Comparison of ENCODE assay signal across 33 cellular contexts in genomic region chr1:107767156-107767582, GRCh38.
A peak's percentile ranks its signal among the peaks of the same experiment; 100 is the strongest.
DNase-seq lines count a peak whose midpoint lies in the region; ATAC-seq and TF ChIP-seq lines count a peak whose summit lies in the region.
"Had no signal": no experiment of that assay in that cellular context is flagged by ENCODE, and none has a peak within 500 bp of the region (broad histone marks: within the 10 kb centered on the region; RNA-seq: fewer than 3 reads in every experiment).

No MANE protein-coding gene starts in this region.

- DNase-seq in astrocyte of the hippocampus (ENCODE audit: low read depth, low spot score) = peak; percentile 19
- no peak for DNase-seq in left ventricle myocardium superior
- DNase-seq in activated CD8-positive, alpha-beta memory T cell treated with anti-CD3 and anti-CD28 coated beads, Interleukin-2, amount 50 U/mL, for 4 hours = no peak
- DNase-seq in AG20443 (ENCODE audit: low spot score) = no peak
- no peak for DNase-seq in CD1c-positive myeloid dendritic cell (ENCODE audit: extremely low spot score)
- DNase-seq: ACHN; activated B cell treated with CpG ODN at 0.5 μM for 24 hours; activated CD8-positive, alpha-beta memory T cell treated with anti-CD3 and anti-CD28 coated beads, Interleukin-2, amount 10 ng/mL, durations not matched to agents 7 days and 5 days; activated naive CD4-positive, alpha-beta T cell treated with Interleukin-2 at 50 U/mL for 16 hours; activated T-cell treated with anti-CD3 and anti-CD28 coated beads, Interleukin-2, amount 50 U/mL, for 72 hours; brain microvascular endothelial cell; colonic mucosa; COR-L47; DND-41; esophagus squamous epithelium; gastrocnemius medialis; hippocampal formation; left lung; midbrain; naive thymus-derived CD8-positive, alpha-beta T cell; NCI-H1436 treated with DMSO at 0.1 percent for 48 hours; NCI-H526 treated with DMSO at 0.1 percent for 48 hours; SJCRH30; stimulated activated CD4-positive, alpha-beta T cell treated with anti-CD3 and anti-CD28 coated beads, Interleukin-2, amount 100 ng/mL, for 24 hours; T-cell; transverse colon had no signal

- POLR2A ChIA-PET in HEK293 (lab: Yijun Ruan, JAX) = no interaction called here

- peaks cover 17% of the 10 kb centered on the region for H3K4me1 ChIP-seq in HEK293 (ENCODE audit: control insufficient read depth, insufficient read depth, low read length)
- H3K4me1 ChIP-seq: BLaER1, colonic mucosa, esophagus squamous epithelium, gastrocnemius medialis, left lung, SJCRH30, transverse colon had no signal

- peak; percentile 75 for ATAC-seq in left ventricle myocardium superior
- ATAC-seq in HG03457 (IDR thresholded peaks at IDR 0.05; ENCODE audit: unreplicated experiment) = no peak
- ATAC-seq: activated CD8-positive, alpha-beta memory T cell treated with anti-CD3 and anti-CD28 coated beads, Interleukin-2, amount 10 ng/mL, durations not matched to agents 7 days and 5 days; activated T-cell treated with anti-CD3 and anti-CD28 coated beads, Interleukin-2, amount 50 U/mL, for 72 hours; HCT116; left lung; naive thymus-derived CD8-positive, alpha-beta T cell; T-cell had no signal

- no peak for TF ChIP-seq CTCF in 22Rv1 (IDR thresholded peaks at IDR 0.05)
- no peak for TF ChIP-seq CTCF in HEK293 (tag by site-specific recombination; IDR thresholded peaks at IDR 0.05)

- CTCF ChIA-PET in HEK293 (lab: Yijun Ruan, JAX) = interaction anchor here (1.0 to 2.7 kb wide), 3 partner anchors 15 to 358 kb away, joined by 3 to 8 read pairs (median 3); no protein-coding TSS in a partner anchor

- no peaks in the 10 kb centered on the region for H3K36me3 ChIP-seq in HEK293 (ENCODE audit: control insufficient read depth in 2 of 2, insufficient read depth in 1 of 2, low read length in 2 of 2)
- H3K36me3 ChIP-seq: brain microvascular endothelial cell, colonic mucosa, esophagus squamous epithelium, gastrocnemius medialis, transverse colon had no signal

- H3K4me3 ChIP-seq in HEK293 (ENCODE audit: low read depth, low read length) = no peak overlapping the region
- H3K4me3 ChIP-seq: BLaER1, colonic mucosa, esophagus squamous epithelium, gastrocnemius medialis, left lung, SJCRH30, smooth muscle cell, transverse colon had no signal

- intact Hi-C loops in left ventricle myocardium superior (cut with micrococcal nuclease) = no loop called here

- no peaks in the 10 kb centered on the region for H3K9me3 ChIP-seq in HEK293 (ENCODE audit: control insufficient read depth, insufficient read depth, low read depth, low read length)
- H3K9me3 ChIP-seq: BLaER1, colonic mucosa, esophagus squamous epithelium, gastrocnemius medialis, left lung, SJCRH30, transverse colon had no signal

- H3K27ac ChIP-seq in 22Rv1 (peak overlapping the region; percentile 50), HEK293 (ENCODE audit: extremely low read depth, low read depth, low read length) (no peak overlapping the region)
- H3K27ac ChIP-seq: BLaER1, brain microvascular endothelial cell, colonic mucosa, esophagus squamous epithelium, gastrocnemius medialis, HL-60, left lung, SJCRH30, transverse colon had no signal

TF ChIP-seq in HEK293, 187 proteins besides CTCF, POLR2A, EP300 and RAD21 (continues in another document):
- TF ChIP-seq ZNF623 (tag by site-specific recombination; IDR thresholded peaks at IDR 0.05) (no peak), ZBTB8A (tag by site-specific recombination; IDR thresholded peaks at IDR 0.05) (no peak), ZNF791 (tag by site-specific recombination; IDR thresholded peaks at IDR 0.05) (no peak), ZNF837 (tag by site-specific recombination; IDR thresholded peaks at IDR 0.05) (no peak), ZNF548 (tag by site-specific recombination; IDR thresholded peaks at IDR 0.05) (no peak), ZNF529 (tag by site-specific recombination; IDR thresholded peaks at IDR 0.05; ENCODE audit: insufficient replicate concordance) (no peak), TRIM28 (IDR thresholded peaks at IDR 0.05; ENCODE audit: borderline replicate concordance, low read length) (peak; percentile 93), ZBTB26 (tag by site-specific recombination; optimal IDR thresholded peaks at IDR 0.05) (no peak), ZNF654 (tag by site-specific recombination; IDR thresholded peaks at IDR 0.05; ENCODE audit: low read depth) (no peak), ZNF561 (tag by site-specific recombination; IDR thresholded peaks at IDR 0.05; ENCODE audit: borderline replicate concordance) (peak; percentile 44; the same call in 1 of the 2 replicates), ZNF433 (tag by site-specific recombination; IDR thresholded peaks at IDR 0.05; ENCODE audit: low read depth) (no peak), ZNF843 (tag by site-specific recombination; IDR thresholded peaks at IDR 0.05) (peak; percentile 97), ZNF398 (tag by site-specific recombination; IDR thresholded peaks at IDR 0.05) (peak; percentile 65), ZNF248 (tag by site-specific recombination; IDR thresholded peaks at IDR 0.05) (peak; percentile 44; the same call in 1 of the 2 replicates), ZFP69B (tag by site-specific recombination; IDR thresholded peaks at IDR 0.05) (peak; percentile 72), ZNF140 (tag by site-specific recombination; IDR thresholded peaks at IDR 0.05) (no peak), KLF1 (tag by site-specific recombination; IDR thresholded peaks at IDR 0.05) (no peak), SP2 (tag by site-specific recombination; IDR thresholded peaks at IDR 0.05) (no peak), MZF1 (tag by site-specific recombination; IDR thresholded peaks at IDR 0.05; ENCODE audit: borderline replicate concordance) (peak; percentile 61; the same call in 1 of the 2 replicates), FEZF1 (tag by site-specific recombination; IDR thresholded peaks at IDR 0.05) (peak; percentile 96), ZNF423 (tag by site-specific recombination; IDR thresholded peaks at IDR 0.05) (peak; percentile 17; the same call in 1 of the 2 replicates), ZNF596 (tag by site-specific recombination; IDR thresholded peaks at IDR 0.05) (no peak; the same call in 1 of the 2 replicates), ZNF544 (tag by site-specific recombination; IDR thresholded peaks at IDR 0.05) (no peak), YY1 (tag by site-specific recombination; IDR thresholded peaks at IDR 0.05) (no peak), ZBTB20 (tag by site-specific recombination; IDR thresholded peaks at IDR 0.05) (no peak; the same call in 1 of the 2 replicates), TSHZ1 (tag by site-specific recombination; IDR thresholded peaks at IDR 0.05; ENCODE audit: borderline replicate concordance) (peak; percentile 67; the same call in 1 of the 2 replicates), ZNF707 (tag by site-specific recombination; IDR thresholded peaks at IDR 0.05) (no peak), ZNF133 (tag by site-specific recombination; IDR thresholded peaks at IDR 0.05) (no peak; the same call in 1 of the 2 replicates)
